In the genomic region with DNA sequence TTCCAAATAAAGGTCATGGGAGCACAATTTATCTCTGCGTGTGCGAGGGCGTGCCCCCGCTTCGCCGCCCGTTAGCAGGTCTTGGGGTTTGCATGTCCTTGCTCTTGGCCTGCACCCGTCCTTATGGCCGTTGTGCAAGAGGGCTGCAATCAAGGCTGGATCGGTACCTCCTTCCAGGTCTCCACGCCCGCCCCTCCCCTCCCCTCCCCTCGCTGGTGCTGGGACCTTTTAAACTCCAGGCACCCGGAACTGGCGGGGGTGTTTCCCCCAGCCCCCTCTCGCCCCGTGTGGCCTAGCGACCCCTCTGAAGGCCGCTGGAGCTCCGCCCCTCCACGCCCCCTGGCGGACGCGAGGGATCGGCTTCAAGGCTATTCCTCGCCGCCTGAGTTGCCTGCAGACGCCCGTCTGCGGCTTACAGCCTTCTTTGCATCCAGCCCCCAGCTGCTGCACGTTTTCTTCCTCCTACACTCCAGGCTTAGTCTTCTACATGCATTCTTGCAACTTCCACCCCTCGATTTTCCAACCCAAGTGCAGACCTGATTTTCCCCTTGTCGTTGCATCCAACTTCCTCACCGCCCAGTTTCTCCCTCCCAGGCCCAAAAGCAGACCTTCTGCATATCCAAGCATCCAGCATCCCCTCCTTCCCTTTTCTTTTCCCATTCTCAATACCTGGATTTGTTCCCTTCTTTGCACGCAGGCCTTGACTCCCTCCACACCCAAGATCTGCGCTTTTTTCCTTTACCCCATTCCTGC, we compare ENCODE assay signal across 8 cellular contexts.
A peak's percentile ranks its signal among the peaks of the same experiment; 100 is the strongest.
DNase-seq lines count a peak whose midpoint lies in the region; ATAC-seq lines count a peak whose summit lies in the region.

No MANE protein-coding gene starts in this region.

- ATAC-seq in GM18858 (IDR thresholded peaks at IDR 0.05; ENCODE audit: unreplicated experiment) (peak; percentile 67), HG03097 (IDR thresholded peaks at IDR 0.05; ENCODE audit: low FRiP score, unreplicated experiment) (peak; percentile 83)

- H3K27ac ChIP-seq in cingulate gyrus (ENCODE audit: low read depth, low read length): peak overlapping the region; percentile 84

- DNase-seq in AG08396 (ENCODE audit: low spot score): peak; percentile 86
- peak; percentile 92 for DNase-seq in NCI-H2227 (lab: John Stamatoyannopoulos, UW; ENCODE audit: unreplicated experiment)
- peak; percentile 62 for DNase-seq in activated CD4-positive, alpha-beta T cell treated with anti-CD3 and anti-CD28 coated beads for 1 hour
- peak; percentile 94 for DNase-seq in left kidney (ENCODE audit: low read depth, low spot score)
- peak; percentile 77 for DNase-seq in stimulated activated CD4-positive, alpha-beta T cell treated with anti-CD3 and anti-CD28 coated beads, Interleukin-1b, Interleukin-23, amount 100 ng/mL, for 48 hours

Comparison
In these comparisons a context has a peak if more than half of its experiments do, and no peak if none do; other contexts are left out.
1. Peak in every context shown above with its lines: DNase-seq, ATAC-seq and H3K27ac ChIP-seq.